Comparison of ENCODE assay signal across 1 cellular context in genomic region chr17:73308017-73308823, GRCh38.
TF ChIP-seq lines count a peak whose summit lies in the region.

No MANE protein-coding gene starts in this region.

TF ChIP-seq in H1, 55 proteins besides CTCF, POLR2A, EP300 and RAD21 (continued from another document):
- TF ChIP-seq SRF (IDR thresholded peaks at IDR 0.05; ENCODE audit: low read depth, low read length) (no peak), PHF8 (conservative IDR thresholded peaks at IDR 0.05; ENCODE audit: low read depth, low read length) (no peak), ATF3 (IDR thresholded peaks at IDR 0.05; ENCODE audit: insufficient read depth, low read depth, low read length) (no peak), CBX8 (IDR thresholded peaks at IDR 0.05; ENCODE audit: borderline replicate concordance, low read depth, low read length) (no peak), CREB1 (IDR thresholded peaks at IDR 0.05) (no peak)
